Comparison of ENCODE assay signal across 1 cellular context in genomic region chrX:40299028-40299479, GRCh38.
TF ChIP-seq lines count a peak whose summit lies in the region.

No MANE protein-coding gene starts in this region.

TF ChIP-seq in K562, 482 proteins besides CTCF, POLR2A, EP300 and RAD21 (continued from another document):
- TF ChIP-seq ATF7 (IDR thresholded peaks at IDR 0.05) (no peak), ELF2 (CRISPR knock-in tag; IDR thresholded peaks at IDR 0.05) (no peak)
